In genomic region chr1:58794585-58794984, GRCh38 we compare ENCODE assay signal across 26 cellular contexts.
"Had no signal": no experiment of that assay in that cellular context is flagged by ENCODE, and none has a peak within 500 bp of the region (broad histone marks: within the 10 kb centered on the region; RNA-seq: fewer than 3 reads in every experiment).

No MANE protein-coding gene starts in this region.

- H3K4me1 ChIP-seq: left lung, lower lobe of right lung had no signal

- ATAC-seq: esophagus mucosa, gastrocnemius medialis, heart right ventricle, left cardiac atrium, left lung, left ventricle myocardium superior, lower lobe of right lung, mucosa of descending colon had no signal

- DNase-seq: dermis blood vessel endothelial cell; dorsolateral prefrontal cortex; effector CD4-positive, alpha-beta T cell; effector memory CD4-positive, alpha-beta T cell; erythroblast; esophagus squamous epithelium; foreskin fibroblast; foreskin melanocyte; gastrocnemius medialis; glutamatergic neuron; head of caudate nucleus; heart right ventricle; hippocampal formation; immature natural killer cell; islet precursor cell; left cardiac atrium; left lung; left ventricle myocardium superior; lower lobe of right lung; mesenchymal stem cell; mucosa of descending colon; naive B cell had no signal

- H3K27me3 Mint-ChIP-seq: naive B cell had no signal

- H3K36me3 ChIP-seq: esophagus squamous epithelium, gastrocnemius medialis, heart right ventricle, left lung, lower lobe of right lung had no signal

- H3K27me3 ChIP-seq: dorsolateral prefrontal cortex, esophagus squamous epithelium, gastrocnemius medialis, heart right ventricle, left lung had no signal

- H3K27ac Mint-ChIP-seq: immature natural killer cell, mesothelial cell of epicardium had no signal

- H3K36me3 Mint-ChIP-seq: mesothelial cell of epicardium had no signal

- H3K4me3 ChIP-seq: coronary artery, dorsolateral prefrontal cortex, esophagus squamous epithelium, gastrocnemius medialis, heart right ventricle, left lung, lower lobe of right lung, mucosa of descending colon had no signal

- H3K27ac ChIP-seq: coronary artery, dorsolateral prefrontal cortex, epithelial cell of prostate, esophagus squamous epithelium, gastrocnemius medialis, heart right ventricle, left lung, lower lobe of right lung had no signal

- H3K4me3 Mint-ChIP-seq: immature natural killer cell, mesothelial cell of epicardium had no signal

- H3K9me3 Mint-ChIP-seq: immature natural killer cell, mesothelial cell of epicardium had no signal

- H3K9me3 ChIP-seq: esophagus squamous epithelium, gastrocnemius medialis, heart right ventricle, left lung, lower lobe of right lung, mucosa of descending colon had no signal
